ENCODE assay signal across 20 cellular contexts in the genomic region with DNA sequence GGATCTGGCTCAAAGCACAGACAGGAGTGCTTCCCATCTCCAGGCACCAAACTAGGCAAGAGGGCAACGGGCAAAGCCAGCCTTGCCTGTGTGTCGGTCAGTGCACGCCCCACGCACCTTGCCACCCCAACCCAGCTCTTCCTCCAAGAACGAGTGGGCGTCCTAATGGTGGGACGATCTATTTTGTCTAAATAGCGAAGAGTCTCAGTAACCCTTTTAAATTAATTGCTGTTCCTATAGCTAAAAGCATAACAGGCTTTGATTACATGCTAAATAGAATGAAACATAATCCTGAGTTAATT. TPM values are rescaled to one million over a fixed set of nuclear protein-coding genes. Genes with fewer than 3 reads are reported as not detected.
DNase-seq lines count a peak whose midpoint lies in the region; ATAC-seq, FAIRE-seq and TF ChIP-seq lines count a peak whose summit lies in the region.
"Had no signal": no experiment of that assay in that cellular context is flagged by ENCODE, and none has a peak within 500 bp of the region (broad histone marks: within the 10 kb centered on the region; RNA-seq: fewer than 3 reads in every experiment).

No MANE protein-coding gene starts in this region.

- no peaks in the 10 kb centered on the region for H3K79me2 ChIP-seq in endothelial cell of umbilical vein (ENCODE audit: control insufficient read depth, insufficient read depth, low read length)

- DNase-seq in natural killer cell treated with Interleukin-12 subunit alpha and Interleukin-12 subunit beta and Interleukin-15 and Interleukin-18, amount 100 ng/mL, for 72 hours (ENCODE audit: low spot score): peak; percentile 13
- no peak for DNase-seq in natural killer cell
- DNase-seq in endothelial cell of umbilical vein (ENCODE audit: low read depth, low spot score): no peak
- DNase-seq in sigmoid colon: peak; percentile 12
- DNase-seq in medulla oblongata (ENCODE audit: extremely low spot score): no peak
- no peak for DNase-seq in naive thymus-derived CD4-positive, alpha-beta T cell
- no peak for DNase-seq in activated CD4-positive, alpha-beta T cell treated with anti-CD3 and anti-CD28 coated beads for 1 hour
- DNase-seq: 8988T; Calu3; CD4-positive, alpha-beta memory T cell; DMS79 treated with DMSO at 0.1 percent for 48 hours; GF-D8; GM23248; H9; IMR-90 had no signal

- no peak overlapping the region for H3K4me3 Mint-ChIP-seq in natural killer cell treated with Interleukin-12 subunit alpha and Interleukin-12 subunit beta and Interleukin-15 and Interleukin-18, amount 100 ng/mL, for 72 hours
- no peak overlapping the region for H3K4me3 Mint-ChIP-seq in natural killer cell
- no peak overlapping the region for H3K4me3 Mint-ChIP-seq in naive thymus-derived CD4-positive, alpha-beta T cell

- intact Hi-C loops in natural killer cell (cut with micrococcal nuclease) (no loop called here), endothelial cell of umbilical vein (cut with micrococcal nuclease) (no loop called here), sigmoid colon (cut with DNase I) (no loop called here)
- intact Hi-C loops in naive thymus-derived CD4-positive, alpha-beta T cell (cut with micrococcal nuclease): no loop called here

- H3K36me3 Mint-ChIP-seq in natural killer cell treated with Interleukin-12 subunit alpha and Interleukin-12 subunit beta and Interleukin-15 and Interleukin-18, amount 100 ng/mL, for 72 hours: no peaks in the 10 kb centered on the region
- no peaks in the 10 kb centered on the region for H3K36me3 Mint-ChIP-seq in natural killer cell
- peaks cover 0 to 3% (median 0%) of the 10 kb centered on the region in 5 donors for H3K36me3 Mint-ChIP-seq in naive thymus-derived CD4-positive, alpha-beta T cell
- H3K36me3 Mint-ChIP-seq: CD4-positive, alpha-beta memory T cell had no signal

- H3K27me3 Mint-ChIP-seq in natural killer cell treated with Interleukin-12 subunit alpha and Interleukin-12 subunit beta and Interleukin-15 and Interleukin-18, amount 100 ng/mL, for 72 hours: peaks cover 50 to 74% of the 10 kb centered on the region in 2 donors
- peaks cover 71 to 73% of the 10 kb centered on the region in 2 donors for H3K27me3 Mint-ChIP-seq in natural killer cell (ENCODE audit: low read depth in 2 of 2)
- H3K27me3 Mint-ChIP-seq in naive thymus-derived CD4-positive, alpha-beta T cell: peaks cover 73 to 92% (median 80%) of the 10 kb centered on the region in 5 donors

- BruUV-seq in endothelial cell of umbilical vein (replicated peaks; lab: Mats Ljungman, UMichigan): no TSS peak

- TF ChIP-seq CTCF in natural killer cell (IDR thresholded peaks at IDR 0.05) (no peak), endothelial cell of umbilical vein (IDR thresholded peaks at IDR 0.05; ENCODE audit: extremely low read depth in 1 of 2, insufficient read depth in 1 of 2, low read depth in 1 of 2, low read length in 2 of 2) (no peak), sigmoid colon (IDR thresholded peaks at IDR 0.05) (no peak)

- dilution Hi-C loops in endothelial cell of umbilical vein (cut with MboI; ENCODE audit: extremely low pct_ligation_motif_present, low sequenced_read_pairs): no loop called here

- H4K20me1 ChIP-seq in endothelial cell of umbilical vein (replicated peaks; ENCODE audit: control insufficient read depth, extremely low read depth, insufficient read depth, low read length): no peaks in the 10 kb centered on the region

- H3K36me3 ChIP-seq in endothelial cell of umbilical vein (ENCODE audit: control insufficient read depth in 2 of 2, extremely low read depth in 1 of 2, insufficient read depth in 2 of 2, low read length in 2 of 2) (no peaks in the 10 kb centered on the region), sigmoid colon (no peaks in the 10 kb centered on the region)
- H3K36me3 ChIP-seq in naive thymus-derived CD4-positive, alpha-beta T cell (ENCODE audit: control insufficient read depth in 2 of 3, insufficient read depth in 3 of 3, low read length in 3 of 3): no peaks in the 10 kb centered on the region
- H3K36me3 ChIP-seq: BLaER1 had no signal

- FAIRE-seq in endothelial cell of umbilical vein (lab: Jason Lieb, UNC): no peak
- FAIRE-seq: HTR-8/SVneo had no signal

- no peak overlapping the region for H3K27ac Mint-ChIP-seq in natural killer cell treated with Interleukin-12 subunit alpha and Interleukin-12 subunit beta and Interleukin-15 and Interleukin-18, amount 100 ng/mL, for 72 hours
- H3K27ac Mint-ChIP-seq in natural killer cell: no peak overlapping the region
- no peak overlapping the region for H3K27ac Mint-ChIP-seq in naive thymus-derived CD4-positive, alpha-beta T cell
- H3K27ac Mint-ChIP-seq: CD14-positive monocyte; CD4-positive, alpha-beta memory T cell; H9 had no signal

- H3K9ac ChIP-seq in endothelial cell of umbilical vein (replicated peaks; ENCODE audit: extremely low read depth, insufficient read depth, low read length): no peak overlapping the region
- H3K9ac ChIP-seq: BLaER1, GM23248 had no signal

- H3K27ac ChIP-seq in endothelial cell of umbilical vein (ENCODE audit: insufficient read depth, low read depth, low read length) (no peak overlapping the region), sigmoid colon (no peak overlapping the region)
- no peak overlapping the region for H3K27ac ChIP-seq in naive thymus-derived CD4-positive, alpha-beta T cell (ENCODE audit: low read depth, low read length)
- H3K27ac ChIP-seq: BLaER1, GM23248 had no signal

- TF ChIP-seq EP300 in sigmoid colon (IDR thresholded peaks at IDR 0.05): no peak

- H3K4me1 ChIP-seq in endothelial cell of umbilical vein (ENCODE audit: control insufficient read depth, extremely low read depth, insufficient read depth, low read length) (no peaks in the 10 kb centered on the region), sigmoid colon (peaks cover 0 to 29% (median 27%) of the 10 kb centered on the region in 4 donors)
- H3K4me1 ChIP-seq in naive thymus-derived CD4-positive, alpha-beta T cell (ENCODE audit: control insufficient read depth in 2 of 2, insufficient read depth in 2 of 2, low read length in 2 of 2): no peaks in the 10 kb centered on the region

- H3K27me3 ChIP-seq in endothelial cell of umbilical vein (ENCODE audit: control insufficient read depth in 2 of 2, insufficient read depth in 2 of 2, low read length in 2 of 2): peaks cover 76 to 87% of the 10 kb centered on the region in 2 experiments
- H3K27me3 ChIP-seq in sigmoid colon: peaks cover 79 to 100% (median 98%) of the 10 kb centered on the region in 3 donors
- peaks cover 8 to 23% of the 10 kb centered on the region in 2 donors for H3K27me3 ChIP-seq in naive thymus-derived CD4-positive, alpha-beta T cell (ENCODE audit: control insufficient read depth in 2 of 2, insufficient read depth in 2 of 2, low read length in 2 of 2)

- POLR2A ChIA-PET in endothelial cell of umbilical vein (lab: Charles Lee): no interaction called here
- POLR2A ChIA-PET in naive thymus-derived CD4-positive, alpha-beta T cell (lab: Charles Lee): no interaction called here

- H3K4me3 ChIP-seq in endothelial cell of umbilical vein (replicated peaks in 1 of 3; ENCODE audit: insufficient read depth in 1 of 3, low read depth in 1 of 3, low read length in 3 of 3): no peak overlapping the region
- H3K4me3 ChIP-seq in sigmoid colon: no peak overlapping the region
- H3K4me3 ChIP-seq in naive thymus-derived CD4-positive, alpha-beta T cell (ENCODE audit: low read length): no peak overlapping the region
- H3K4me3 ChIP-seq: BLaER1, GM23248 had no signal

- H3K9me3 ChIP-seq in endothelial cell of umbilical vein (replicated peaks; ENCODE audit: control insufficient read depth, insufficient read depth, low read length) (no peaks in the 10 kb centered on the region), sigmoid colon (no peaks in the 10 kb centered on the region)
- H3K9me3 ChIP-seq in naive thymus-derived CD4-positive, alpha-beta T cell (ENCODE audit: control insufficient read depth in 2 of 3, low read length in 3 of 3): no peaks in the 10 kb centered on the region
- H3K9me3 ChIP-seq: BLaER1 had no signal

- no peak for ATAC-seq in natural killer cell treated with Interleukin-12 subunit alpha and Interleukin-12 subunit beta and Interleukin-15 and Interleukin-18, amount 100 ng/mL, for 72 hours
- ATAC-seq in natural killer cell: no peak
- no peak for ATAC-seq in naive thymus-derived CD4-positive, alpha-beta T cell

- H3K4me2 ChIP-seq in endothelial cell of umbilical vein (ENCODE audit: insufficient read depth, low read length): no peak overlapping the region
- H3K4me2 ChIP-seq: BLaER1 had no signal

- no peak overlapping the region for H2AFZ ChIP-seq in endothelial cell of umbilical vein (ENCODE audit: low read depth, low read length)
- H2AFZ ChIP-seq: GM23248 had no signal

- 24% methylated on average over 8 of the region's 8 CpGs for WGBS in sigmoid colon, 2 donors

- no peaks in the 10 kb centered on the region for H3K9me3 Mint-ChIP-seq in natural killer cell treated with Interleukin-12 subunit alpha and Interleukin-12 subunit beta and Interleukin-15 and Interleukin-18, amount 100 ng/mL, for 72 hours
- H3K9me3 Mint-ChIP-seq in natural killer cell: no peaks in the 10 kb centered on the region
- peaks cover 0 to 3% (median 0%) of the 10 kb centered on the region in 11 donors for H3K9me3 Mint-ChIP-seq in naive thymus-derived CD4-positive, alpha-beta T cell
- H3K9me3 Mint-ChIP-seq: H9 had no signal

- no peaks in the 10 kb centered on the region for H3K9me1 ChIP-seq in endothelial cell of umbilical vein (replicated peaks; ENCODE audit: control insufficient read depth, extremely low read depth, insufficient read depth, low read length)

- TF ChIP-seq POLR2A in endothelial cell of umbilical vein (IDR thresholded peaks at IDR 0.05; ENCODE audit: low read depth, low read length) (no peak), sigmoid colon (IDR thresholded peaks at IDR 0.05) (no peak)

- peaks cover 5 to 9% of the 10 kb centered on the region in 2 donors for H3K4me1 Mint-ChIP-seq in natural killer cell treated with Interleukin-12 subunit alpha and Interleukin-12 subunit beta and Interleukin-15 and Interleukin-18, amount 100 ng/mL, for 72 hours (ENCODE audit: low read depth in 2 of 2)
- H3K4me1 Mint-ChIP-seq in natural killer cell: peaks cover 10 to 17% of the 10 kb centered on the region in 2 donors
- H3K4me1 Mint-ChIP-seq in naive thymus-derived CD4-positive, alpha-beta T cell: peaks cover 6 to 20% (median 8%) of the 10 kb centered on the region in 7 donors

- CTCF ChIA-PET in endothelial cell of umbilical vein (lab: Charles Lee): no interaction called here
- CTCF ChIA-PET in naive thymus-derived CD4-positive, alpha-beta T cell (lab: Charles Lee): no interaction called here

RNA-seq across cellular contexts. Expression of gene EN2, which starts 12.2 kb away (rescaled TPM):
- total RNA-seq in natural killer cell treated with Interleukin-12 subunit alpha and Interleukin-12 subunit beta and Interleukin-15 and Interleukin-18, amount 100 ng/mL, for 72 hours: under 1 TPM in 1 of 2 donors, not detected in 1; 0.07 TPM
- total RNA-seq in natural killer cell (not detected), endothelial cell of umbilical vein (not detected in 2 replicates), sigmoid colon (under 1 TPM in 2 of 4 donors, not detected in 2; 0.14 to 0.16 TPM)
- polyA plus RNA-seq in endothelial cell of umbilical vein (not detected in 2 replicates), sigmoid colon (not detected)
- polyA plus RNA-seq in endothelial cell of umbilical vein (2011; cell fraction: cytosol; rRNA removed): not detected in 2 replicates
- not detected in 2 replicates for polyA plus RNA-seq in endothelial cell of umbilical vein (2011; cell fraction: nucleus; rRNA removed)
- not detected in 2 replicates for polyA plus RNA-seq in endothelial cell of umbilical vein (2012)
- polyA minus RNA-seq in endothelial cell of umbilical vein: not detected in 2 replicates
- not detected for polyA minus RNA-seq in endothelial cell of umbilical vein (2011; cell fraction: cytosol; rRNA and poly(A)+ RNA removed)
- polyA minus RNA-seq in endothelial cell of umbilical vein (2011; cell fraction: nucleus; rRNA and poly(A)+ RNA removed): not detected in 2 replicates
- total RNA-seq in naive thymus-derived CD4-positive, alpha-beta T cell: not detected
- not detected for polyA plus RNA-seq in naive thymus-derived CD4-positive, alpha-beta T cell
- total RNA-seq: A673; CD4-positive, alpha-beta memory T cell; GM23248; IMR-90 had no signal
- polyA plus RNA-seq: AG04450; CD14-positive monocyte; CD4-positive, alpha-beta memory T cell; GM23248; IMR-90 had no signal

Comparison
In these comparisons a context has a peak if more than half of its experiments do, and no peak if none do; other contexts are left out.
1. DNase-seq: peak in natural killer cell treated with Interleukin-12 subunit alpha and Interleukin-12 subunit beta and Interleukin-15 and Interleukin-18, amount 100 ng/mL, for 72 hours (single experiment) and sigmoid colon (single experiment); none in natural killer cell (single experiment), endothelial cell of umbilical vein (single experiment), medulla oblongata (single experiment), naive thymus-derived CD4-positive, alpha-beta T cell (0 of 9) and activated CD4-positive, alpha-beta T cell treated with anti-CD3 and anti-CD28 coated beads for 1 hour (single experiment).